Comparison of ENCODE assay signal across 17 cellular contexts in genomic region chr5:39064450-39064849, GRCh38. TPM values are rescaled to one million over a fixed set of nuclear protein-coding genes. Genes with fewer than 3 reads are reported as not detected.
A peak's percentile ranks its signal among the peaks of the same experiment; 100 is the strongest.
DNase-seq lines count a peak whose midpoint lies in the region; ATAC-seq and TF ChIP-seq lines count a peak whose summit lies in the region.
"Had no signal": no experiment of that assay in that cellular context is flagged by ENCODE, and none has a peak within 500 bp of the region (broad histone marks: within the 10 kb centered on the region; RNA-seq: fewer than 3 reads in every experiment).

No MANE protein-coding gene starts in this region.

- H4K20me1 ChIP-seq in IMR-90 (ENCODE audit: insufficient read depth, low read length): peaks cover 61% of the 10 kb centered on the region

- H3K79me1 ChIP-seq in IMR-90 (ENCODE audit: low read depth in 1 of 2, low read length in 2 of 2): peaks cover 31 to 53% of the 10 kb centered on the region in 2 experiments

- H3K27ac Mint-ChIP-seq in activated T-helper 17 cell treated with anti-CD3 and anti-CD28 coated beads, Interleukin-2, amount 50 U/mL, for 72 hours: no peak overlapping the region

- no peak overlapping the region for H3K9ac ChIP-seq in IMR-90 (ENCODE audit: low read depth, low read length)

- H3K4me3 ChIP-seq in IMR-90 (ENCODE audit: insufficient read depth, low read depth, low read length) (no peak overlapping the region), neutrophil (ENCODE audit: low read depth in 1 of 2, low read length in 1 of 2) (no peak overlapping the region)
- H3K4me3 ChIP-seq: SJSA1 had no signal

- H3K27me3 ChIP-seq in IMR-90 (ENCODE audit: control insufficient read depth, insufficient read depth, low read length) (no peaks in the 10 kb centered on the region), neutrophil (no peaks in the 10 kb centered on the region)
- H3K27me3 ChIP-seq: SJSA1 had no signal

- H3K36me3 Mint-ChIP-seq in activated T-helper 17 cell treated with anti-CD3 and anti-CD28 coated beads, Interleukin-2, amount 50 U/mL, for 72 hours (ENCODE audit: low read depth): peaks cover 57% of the 10 kb centered on the region

- H3K27me3 Mint-ChIP-seq in activated T-helper 17 cell treated with anti-CD3 and anti-CD28 coated beads, Interleukin-2, amount 50 U/mL, for 72 hours: no peaks in the 10 kb centered on the region

- H3K4me2 ChIP-seq in IMR-90 (ENCODE audit: low read depth, low read length): no peak overlapping the region

- H3K23ac ChIP-seq in IMR-90 (ENCODE audit: low read depth, low read length): peak overlapping the region; percentile 35; the same call in 1 of the 2 replicates

- H4K8ac ChIP-seq in IMR-90 (ENCODE audit: low read depth in 2 of 2, low read length in 2 of 2): no peak overlapping the region; a peak in 1 of 4 replicates

- H2BK15ac ChIP-seq in IMR-90 (ENCODE audit: low read depth, low read length): no peak overlapping the region

- H2BK5ac ChIP-seq in IMR-90 (ENCODE audit: low read depth, low read length, poor library complexity, severe bottlenecking): no peak overlapping the region

- H3K4ac ChIP-seq in IMR-90 (ENCODE audit: low read depth, low read length): no peak overlapping the region

- H3K4me1 ChIP-seq in IMR-90 (ENCODE audit: control insufficient read depth, insufficient read depth, low read length): peaks cover 4% of the 10 kb centered on the region; the same call in 1 of the 2 replicates
- H3K4me1 ChIP-seq in neutrophil (ENCODE audit: control insufficient read depth in 1 of 2, insufficient read depth in 1 of 2, low read depth in 1 of 2, low read length in 1 of 2): peaks cover 4 to 6% of the 10 kb centered on the region in 2 experiments

- in situ Hi-C loops in IMR-90 (cut with MboI; ENCODE audit: low sequenced_read_pairs): no loop called here

- H3K27ac ChIP-seq in IMR-90 (ENCODE audit: insufficient read depth, low read length) (no peak overlapping the region), neutrophil (peak overlapping the region; percentile 6)
- H3K27ac ChIP-seq: SJSA1 had no signal

- TF ChIP-seq RAD21 in IMR-90 (IDR thresholded peaks at IDR 0.05; ENCODE audit: low read length): no peak

- DNase-seq in left ventricle myocardium superior (no peak), Right ventricle myocardium superior (no peak), IMR-90 (no peak), dedifferentiated amniotic fluid mesenchymal stem cell (ENCODE audit: extremely low spot score) (no peak), midbrain (lab: John Stamatoyannopoulos, UW) (no peak)
- DNase-seq: ACHN, C1 segment of cervical spinal cord, DMS79, HCEC 1CT, NCI-H1092 treated with DMSO at 0.1 percent for 48 hours, NCI-H146, NCI-H2029 treated with DMSO at 0.1 percent for 48 hours, NCI-H2171, NCI-H526 had no signal

- peaks cover 7% of the 10 kb centered on the region for H3K9me3 ChIP-seq in IMR-90 (ENCODE audit: control insufficient read depth, insufficient read depth, low read length)
- H3K9me3 ChIP-seq in neutrophil: no peaks in the 10 kb centered on the region
- H3K9me3 ChIP-seq: SJSA1 had no signal

- dilution Hi-C loops in IMR-90 (cut with HindIII; ENCODE audit: low sequenced_read_pairs, unreplicated experiment): no loop called here

- no peak overlapping the region for H3K56ac ChIP-seq in IMR-90 (ENCODE audit: extremely low read depth, insufficient read depth, low read length)

- no peak overlapping the region for H2BK120ac ChIP-seq in IMR-90 (ENCODE audit: low read depth, low read length)

- TF ChIP-seq CTCF in IMR-90 (conservative IDR thresholded peaks at IDR 0.05; ENCODE audit: low read depth, low read length) (no peak), neutrophil (IDR thresholded peaks at IDR 0.05) (no peak)

- ATAC-seq in left ventricle myocardium superior: peak; percentile 24
- no peak for ATAC-seq in Right ventricle myocardium superior (ENCODE audit: poor library complexity)
- no peak for ATAC-seq in IMR-90 (ENCODE audit: low read depth)
- ATAC-seq in activated T-helper 17 cell treated with anti-CD3 and anti-CD28 coated beads, Interleukin-2, amount 50 U/mL, for 72 hours (replicated peaks): no peak

- H2BK20ac ChIP-seq in IMR-90 (ENCODE audit: low read depth, low read length): no peak overlapping the region

- no peak overlapping the region for H2AFZ ChIP-seq in IMR-90 (replicated peaks; ENCODE audit: low read length, poor library complexity)

- no peak overlapping the region for H2AK9ac ChIP-seq in IMR-90 (replicated peaks; ENCODE audit: low read depth, low read length, poor library complexity)

- TF ChIP-seq POLR2A in IMR-90 (IDR thresholded peaks at IDR 0.05; ENCODE audit: low read depth, low read length): no peak

- peak overlapping the region; percentile 11 for H3K4me3 Mint-ChIP-seq in activated T-helper 17 cell treated with anti-CD3 and anti-CD28 coated beads, Interleukin-2, amount 50 U/mL, for 72 hours

- no CpG with 5 or more reads among the region's 3 CpGs for WGBS in IMR-90 (ENCODE audit: extremely low coverage in 2 of 2, insufficient read length in 1 of 2), 2 experiments

- intact Hi-C loops in left ventricle myocardium superior (cut with micrococcal nuclease) (no loop called here), Right ventricle myocardium superior (cut with DNase I) (no loop called here), IMR-90 (cut with micrococcal nuclease) (no loop called here)

- H2AK5ac ChIP-seq in IMR-90 (ENCODE audit: low read depth, low read length): no peak overlapping the region

- peaks cover 11% of the 10 kb centered on the region for H3K9me3 Mint-ChIP-seq in activated T-helper 17 cell treated with anti-CD3 and anti-CD28 coated beads, Interleukin-2, amount 50 U/mL, for 72 hours

- H4K5ac ChIP-seq in IMR-90 (ENCODE audit: low read depth, low read length): no peak overlapping the region

- POLR2A ChIA-PET in IMR-90 (lab: Charles Lee; ENCODE audit: unreplicated experiment): no interaction called here

- H3K18ac ChIP-seq in IMR-90 (ENCODE audit: low read depth, low read length): no peak overlapping the region

- H4K91ac ChIP-seq in IMR-90 (ENCODE audit: insufficient read depth, low read depth, low read length): no peak overlapping the region

- peak overlapping the region; percentile 58; the same call in 1 of the 2 replicates for H3K14ac ChIP-seq in IMR-90 (replicated peaks; ENCODE audit: low read depth, low read length)

- H3K9me1 ChIP-seq in IMR-90 (ENCODE audit: insufficient read depth, low read length): peaks cover 7% of the 10 kb centered on the region

- BruUV-seq in IMR-90 (replicated peaks; lab: Mats Ljungman, UMichigan): no TSS peak

- H3K36me3 ChIP-seq in IMR-90 (ENCODE audit: control insufficient read depth, insufficient read depth, low read length): peaks cover 11% of the 10 kb centered on the region
- H3K36me3 ChIP-seq in neutrophil: peaks cover 15% of the 10 kb centered on the region

- H3K4me1 Mint-ChIP-seq in activated T-helper 17 cell treated with anti-CD3 and anti-CD28 coated beads, Interleukin-2, amount 50 U/mL, for 72 hours: peaks cover 52% of the 10 kb centered on the region

- CTCF ChIA-PET in IMR-90 (lab: Yijun Ruan, JAX): no interaction called here

TF ChIP-seq in IMR-90, 13 proteins besides CTCF, POLR2A, EP300 and RAD21:
- TF ChIP-seq, protein P1, sequence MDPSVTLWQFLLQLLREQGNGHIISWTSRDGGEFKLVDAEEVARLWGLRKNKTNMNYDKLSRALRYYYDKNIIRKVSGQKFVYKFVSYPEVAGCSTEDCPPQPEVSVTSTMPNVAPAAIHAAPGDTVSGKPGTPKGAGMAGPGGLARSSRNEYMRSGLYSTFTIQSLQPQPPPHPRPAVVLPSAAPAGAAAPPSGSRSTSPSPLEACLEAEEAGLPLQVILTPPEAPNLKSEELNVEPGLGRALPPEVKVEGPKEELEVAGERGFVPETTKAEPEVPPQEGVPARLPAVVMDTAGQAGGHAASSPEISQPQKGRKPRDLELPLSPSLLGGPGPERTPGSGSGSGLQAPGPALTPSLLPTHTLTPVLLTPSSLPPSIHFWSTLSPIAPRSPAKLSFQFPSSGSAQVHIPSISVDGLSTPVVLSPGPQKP (IDR thresholded peaks at IDR 0.05; ENCODE audit: borderline replicate concordance, low read depth, low read length): no peak
- TF ChIP-seq BHLHE40 (IDR thresholded peaks at IDR 0.05; ENCODE audit: low read depth, low read length): no peak
- TF ChIP-seq CHD1 (IDR thresholded peaks at IDR 0.05; ENCODE audit: low read depth, low read length): no peak
- TF ChIP-seq USF2 (IDR thresholded peaks at IDR 0.05; ENCODE audit: low read depth, low read length): no peak
- no peak for TF ChIP-seq RFX5 (IDR thresholded peaks at IDR 0.05; ENCODE audit: low read depth, low read length)
- TF ChIP-seq CEBPB (IDR thresholded peaks at IDR 0.05; ENCODE audit: low read depth, low read length): no peak
- no peak for TF ChIP-seq NFE2L2 (IDR thresholded peaks at IDR 0.05; ENCODE audit: low read depth, low read length)
- no peak for TF ChIP-seq SMC3 (IDR thresholded peaks at IDR 0.05; ENCODE audit: low read depth, low read length)
- no peak for TF ChIP-seq RCOR1 (IDR thresholded peaks at IDR 0.05; ENCODE audit: insufficient replicate concordance, low read length)
- no peak for TF ChIP-seq FOS (IDR thresholded peaks at IDR 0.05; ENCODE audit: low read depth, low read length)
- no peak for TF ChIP-seq MXI1 (IDR thresholded peaks at IDR 0.05; ENCODE audit: borderline replicate concordance, low read depth, low read length)
- TF ChIP-seq MAZ (IDR thresholded peaks at IDR 0.05; ENCODE audit: borderline replicate concordance, low read depth, low read length): no peak
- TF ChIP-seq MAFK (IDR thresholded peaks at IDR 0.05; ENCODE audit: low read depth, low read length): no peak

RNA-seq across cellular contexts. Expression of gene RICTOR, which starts 9.7 kb away (rescaled TPM):
- total RNA-seq in left ventricle myocardium superior (27.5 TPM), Right ventricle myocardium superior (25.6 TPM), IMR-90 (2012; rRNA removed) (35.7 and 45.0 TPM in 2 replicates)
- 2.8 and 4.1 TPM in 2 replicates for polyA plus RNA-seq in IMR-90 (2012; rRNA removed)
- 0.29 and 0.67 TPM in 2 replicates for polyA plus RNA-seq in IMR-90 (2012; cell fraction: cytosol; rRNA removed)
- 1.7 and 19.0 TPM in 2 replicates for polyA plus RNA-seq in IMR-90 (2012; cell fraction: nucleus; rRNA removed; ENCODE audit: low replicate concordance)
- 10 to 100 TPM; 35.1 to 84.8 TPM for total RNA-seq in activated T-helper 17 cell treated with anti-CD3 and anti-CD28 coated beads, Interleukin-2, amount 50 U/mL, for 72 hours
